In genomic region chr7:105012503-105013282, GRCh38 we compare ENCODE assay signal across 8 cellular contexts. TPM values are rescaled to one million over a fixed set of nuclear protein-coding genes. Genes with fewer than 3 reads are reported as not detected.
DNase-seq lines count a peak whose midpoint lies in the region; ATAC-seq, FAIRE-seq and TF ChIP-seq lines count a peak whose summit lies in the region.

No MANE protein-coding gene starts in this region.

- peaks cover 0 to under 1% of the 10 kb centered on the region in 2 donors for H3K4me1 ChIP-seq in small intestine (ENCODE audit: control insufficient read depth in 2 of 2, insufficient read depth in 1 of 2, low read depth in 1 of 2, low read length in 1 of 2)

- H3K27ac ChIP-seq in AG04450 (ENCODE audit: low read depth, low read length) (peak overlapping the region; percentile 100), small intestine (ENCODE audit: low read depth in 1 of 2, low read length in 1 of 2) (peak overlapping the region; percentile 98 to 100)

- ATAC-seq in GM18907 (IDR thresholded peaks at IDR 0.05; ENCODE audit: unreplicated experiment) (peak; percentile 78), HG03139 (IDR thresholded peaks at IDR 0.05; ENCODE audit: unreplicated experiment) (peak; percentile 72)

- no peak for FAIRE-seq in bronchial epithelial cell (lab: Jason Lieb, UNC)
- FAIRE-seq in small intestine (lab: Jason Lieb, UNC): no peak

- 0% methylated on average over 56 to 59 of the region's 59 CpGs for WGBS in small intestine, 3 donors

- POLR2A ChIA-PET in AG04450 (lab: Yijun Ruan, JAX): interaction anchor here (0.5 to 3.9 kb wide), 24 partner anchors 7 to 502 kb away, joined by 3 to 31 read pairs (median 4); partner anchors contain the start of gene SRPK2

- H3K36me3 ChIP-seq in bronchial epithelial cell (ENCODE audit: control insufficient read depth, insufficient read depth, low read length) (peaks cover 3% of the 10 kb centered on the region), small intestine (ENCODE audit: control insufficient read depth in 2 of 2, insufficient read depth in 2 of 2, low read length in 2 of 2) (no peaks in the 10 kb centered on the region)

- H3K9me3 ChIP-seq in AG04450 (ENCODE audit: control insufficient read depth, insufficient read depth, low read length) (peaks cover 6% of the 10 kb centered on the region; the same call in 1 of the 2 replicates), small intestine (ENCODE audit: control insufficient read depth, low read depth) (no peaks in the 10 kb centered on the region)

- H3K4me3 ChIP-seq in AG04450 (ENCODE audit: low read depth, low read length) (peak overlapping the region; percentile 97), WI38 (ENCODE audit: low read depth, low read length) (peak overlapping the region; percentile 95), bronchial epithelial cell (ENCODE audit: low read depth, low read length) (peak overlapping the region; percentile 100), small intestine (ENCODE audit: low read depth in 1 of 2, low read length in 2 of 2) (peak overlapping the region; percentile 60 to 95)

- CTCF ChIA-PET in AG04450 (lab: Charles Lee): interaction anchor here (0.6 to 1.2 kb wide), 7 partner anchors 11 to 476 kb away, joined by 3 read pairs; no protein-coding TSS in a partner anchor

- no peak for TF ChIP-seq CTCF in AG04450 (IDR thresholded peaks at IDR 0.05; ENCODE audit: low read depth, low read length)
- TF ChIP-seq CTCF in WI38 (IDR thresholded peaks at IDR 0.05; ENCODE audit: low read depth, low read length): no peak
- TF ChIP-seq CTCF in bronchial epithelial cell (IDR thresholded peaks at IDR 0.05; ENCODE audit: insufficient read depth, low read length, severe bottlenecking): no peak

- H3K27me3 ChIP-seq in AG04450 (ENCODE audit: control insufficient read depth, insufficient read depth, low read length): no peaks in the 10 kb centered on the region
- no peaks in the 10 kb centered on the region for H3K27me3 ChIP-seq in bronchial epithelial cell (ENCODE audit: control insufficient read depth, insufficient read depth, low read length)
- H3K27me3 ChIP-seq in small intestine (ENCODE audit: control insufficient read depth in 2 of 2, insufficient read depth in 2 of 2, low read length in 2 of 2): no peaks in the 10 kb centered on the region

- DNase-seq in AG04450 (ENCODE audit: low read depth, low spot score): peak; percentile 97
- peak; percentile 96 for DNase-seq in NCI-H2196 treated with DMSO at 0.1 percent for 48 hours (lab: John Stamatoyannopoulos, UW; ENCODE audit: unreplicated experiment)
- DNase-seq in bronchial epithelial cell (ENCODE audit: low read depth): peak; percentile 91
- peak; percentile 99 for DNase-seq in iPS-NIHi11 (ENCODE audit: low spot score)
- peak; percentile 99 for DNase-seq in small intestine

RNA-seq across cellular contexts. Expression of gene KMT2E, which starts 1.3 kb away (rescaled TPM):
- 13.8 and 24.1 TPM in 2 replicates for polyA plus RNA-seq in AG04450 (2011; rRNA removed)
- 74.9 and 89.4 TPM in 2 replicates for polyA minus RNA-seq in AG04450 (2011; rRNA and poly(A)+ RNA removed)
- total RNA-seq in bronchial epithelial cell: 73.9 and 79.8 TPM in 2 replicates
- polyA plus RNA-seq in small intestine: 10 to 100 TPM; 11.1 to 20.0 (median 12.5) TPM

Comparison
In these comparisons a context has a peak if more than half of its experiments do, and no peak if none do; other contexts are left out.
1. Peak in every context shown above with its lines: DNase-seq, ATAC-seq, H3K4me3 ChIP-seq and H3K27ac ChIP-seq.